27 cellular contexts compared by ENCODE assay signal in genomic region chr15:27532358-27532757, GRCh38.
"Had no signal": no experiment of that assay in that cellular context is flagged by ENCODE, and none has a peak within 500 bp of the region (broad histone marks: within the 10 kb centered on the region; RNA-seq: fewer than 3 reads in every experiment).

No MANE protein-coding gene starts in this region.

- FAIRE-seq: urothelium cell line had no signal

- ATAC-seq: stimulated activated effector memory CD8-positive, alpha-beta T cell treated with anti-CD3 and anti-CD28 coated beads, Interleukin-12 subunit alpha, Interleukin-12 subunit beta, amount 100 ng/mL, for 72 hours; stimulated activated memory B cell treated with anti-CD40 and anti-IgM and Interleukin-4, amounts not matched to agents 10 μg/mL and 1 μg/mL and 100 μg/mL, for 72 hours; stimulated activated naive B cell treated with anti-CD40 and anti-IgM and Interleukin-4, amounts not matched to agents 10 μg/mL and 1 μg/mL and 100 μg/mL, for 72 hours; stimulated activated naive CD8-positive, alpha-beta T cell treated with anti-CD3 and anti-CD28 coated beads, Interleukin-15, amount 100 ng/mL, for 72 hours; stimulated activated naive CD8-positive, alpha-beta T cell treated with anti-CD3 and anti-CD28 coated beads, Interleukin-15, Interleukin-2, amounts not matched to agents 100 U/mL and 50 U/mL, for 24 hours; upper lobe of right lung had no signal

- H3K9me3 ChIP-seq: suprapubic skin, testis, thoracic aorta, thyroid gland, tibial artery, tibial nerve, upper lobe of left lung, upper lobe of right lung, uterus, vagina had no signal

- H3K27me3 ChIP-seq: stomach, suprapubic skin, testis, thyroid gland, tibial artery, tibial nerve, transverse colon, upper lobe of left lung, upper lobe of right lung, uterus, vagina had no signal

- H3K4me3 ChIP-seq: stomach, suprapubic skin, testis, thoracic aorta, thyroid gland, tibial artery, tibial nerve, transverse colon, upper lobe of left lung, upper lobe of right lung, uterus, vagina had no signal

- H3K27ac ChIP-seq: stomach, suprapubic skin, testis, thoracic aorta, thyroid gland, tibial artery, tibial nerve, transverse colon, upper lobe of left lung, upper lobe of right lung, uterus, vagina had no signal

- DNase-seq: stimulated activated CD4-positive, alpha-beta T cell treated with anti-CD3 and anti-CD28 coated beads, Interleukin-2, amount 100 ng/mL, for 48 hours; stimulated activated CD4-positive, alpha-beta T cell treated with anti-CD3 and anti-CD28 coated beads, Interleukin-4, amount 100 ng/mL, for 1 hour; stimulated activated CD4-positive, alpha-beta T cell treated with anti-CD3 and anti-CD28 coated beads, Interleukin-4, amount 100 ng/mL, for 24 hours; stimulated activated CD4-positive, alpha-beta T cell treated with anti-CD3 and anti-CD28 coated beads, Interleukin-4, amount 100 ng/mL, for 4 hours; stimulated activated CD8-positive, alpha-beta memory T cell treated with anti-CD3 and anti-CD28 coated beads, Interleukin-4, amount 100 ng/mL, for 48 hours; stimulated activated naive B cell treated with anti-CD40 and anti-IgM and Interleukin-4, amounts not matched to agents 10 μg/mL and 1 μg/mL and 100 μg/mL, for 72 hours; stimulated activated naive CD4-positive, alpha-beta T cell; stimulated activated naive CD4-positive, alpha-beta T cell treated with Interleukin-2 at 50 U/mL for 16 hours; stimulated activated naive CD8-positive, alpha-beta T cell treated with anti-CD3 and anti-CD28 coated beads, Interleukin-15, amount 100 ng/mL, for 72 hours; stimulated activated naive CD8-positive, alpha-beta T cell treated with anti-CD3 and anti-CD28 coated beads, Interleukin-15, Interleukin-2, amounts not matched to agents 100 U/mL and 50 U/mL, for 24 hours; stomach; substantia nigra; testis; thyroid gland; tibial artery; transverse colon; trophoblast cell; upper lobe of left lung; upper lobe of right lung; uterus had no signal

- H3K36me3 ChIP-seq: stomach, suprapubic skin, thoracic aorta, thyroid gland, tibial artery, tibial nerve, transverse colon, upper lobe of left lung, upper lobe of right lung, uterus, vagina had no signal

- H3K4me1 ChIP-seq: stomach, testis, tibial artery, tibial nerve, transverse colon, upper lobe of left lung, upper lobe of right lung, uterus, vagina had no signal
